Comparison of ENCODE assay signal across 32 cellular contexts in the genomic region with DNA sequence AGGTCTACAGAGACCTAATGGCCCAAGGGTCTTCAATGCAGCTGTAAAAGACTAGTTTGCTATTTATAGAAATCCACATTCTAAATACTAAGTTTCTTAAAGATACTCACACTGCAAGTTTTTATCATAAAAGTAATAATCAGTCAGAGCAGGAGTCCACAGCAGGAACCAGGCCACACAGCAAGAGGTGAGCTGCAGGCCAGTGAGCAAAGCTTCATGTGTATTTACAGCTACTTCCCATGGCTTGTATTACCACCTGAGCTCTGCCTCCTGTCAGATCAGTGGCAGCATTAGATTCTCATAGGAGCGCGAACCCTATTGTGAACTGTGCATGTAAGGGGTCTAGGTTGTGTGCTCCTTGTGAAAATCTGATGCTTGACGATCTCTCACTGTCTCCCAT. TPM values are rescaled to one million over a fixed set of nuclear protein-coding genes. Genes with fewer than 3 reads are reported as not detected.
"Had no signal": no experiment of that assay in that cellular context is flagged by ENCODE, and none has a peak within 500 bp of the region (broad histone marks: within the 10 kb centered on the region; RNA-seq: fewer than 3 reads in every experiment).

No MANE protein-coding gene starts in this region.

- DNase-seq: activated B cell treated with CpG ODN at 0.5 μM for 24 hours; activated CD4-positive, alpha-beta T cell treated with anti-CD3 and anti-CD28 coated beads for 48 hours; activated CD4-positive, alpha-beta T cell treated with anti-CD3 and anti-CD28 coated beads, Interleukin-2, amount 50 U/mL, for 1 hour; activated CD4-positive, alpha-beta T cell treated with anti-CD3 and anti-CD28 coated beads, Interleukin-2, amount 50 U/mL, for 48 hours; activated CD8-positive, alpha-beta memory T cell treated with anti-CD3 and anti-CD28 coated beads for 24 hours; activated CD8-positive, alpha-beta T cell treated with anti-CD3 and anti-CD28 coated beads for 36 hours; activated effector memory CD4-positive, alpha-beta T cell treated with Interleukin-2 at 50 U/mL for 16 hours; activated gamma-delta T cell treated with Interleukin-2 at 50 U/mL for 16 hours; activated naive CD4-positive, alpha-beta T cell treated with anti-CD3 and anti-CD28 coated beads, Interleukin-2, amount 50 U/mL, for 16 hours; activated naive CD4-positive, alpha-beta T cell treated with Interleukin-2 at 50 U/mL for 16 hours; activated T-cell treated with anti-CD3 and anti-CD28 coated beads, Interleukin-2, amount 50 U/mL, for 4 hours; amniotic stem cell; anterior cingulate cortex; brain microvascular endothelial cell; cortex of kidney; dermis blood vessel endothelial cell; effector CD4-positive, alpha-beta T cell; effector memory CD8-positive, alpha-beta T cell; erythroblast; foreskin keratinocyte; gastrocnemius medialis; glutamatergic neuron; heart left ventricle; T-helper 17 cell; T1000; WERI-Rb-1 had no signal

- H3K9me3 ChIP-seq: esophagus muscularis mucosa, gastrocnemius medialis, heart left ventricle had no signal

- FAIRE-seq: astrocyte, bronchial epithelial cell, colon had no signal

- ATAC-seq: activated CD4-positive, CD25-positive, alpha-beta regulatory T cell treated with anti-CD3 and anti-CD28 coated beads, Interleukin-2, amount 50 U/mL, for 24 hours; activated CD8-positive, alpha-beta T cell treated with anti-CD3 and anti-CD28 coated beads for 36 hours; activated T-cell treated with anti-CD3 and anti-CD28 coated beads, Interleukin-2, amount 50 U/mL, for 4 hours; activated T-helper 17 cell treated with anti-CD3 and anti-CD28 coated beads, Interleukin-2, amount 50 U/mL, for 72 hours; effector memory CD8-positive, alpha-beta T cell; foreskin keratinocyte; gastrocnemius medialis; heart left ventricle; T-helper 17 cell had no signal

- H3K27me3 ChIP-seq: brain microvascular endothelial cell, esophagus muscularis mucosa, gastrocnemius medialis, heart left ventricle had no signal

- H3K4me1 ChIP-seq: esophagus muscularis mucosa, gastrocnemius medialis, heart left ventricle had no signal

- H3K27ac ChIP-seq: brain microvascular endothelial cell, esophagus muscularis mucosa, foreskin keratinocyte, gastrocnemius medialis, heart left ventricle, WERI-Rb-1 had no signal

- H3K4me3 ChIP-seq: esophagus muscularis mucosa, gastrocnemius medialis, heart left ventricle had no signal

- H3K36me3 ChIP-seq: brain microvascular endothelial cell, esophagus muscularis mucosa, gastrocnemius medialis, heart left ventricle, WERI-Rb-1 had no signal

RNA-seq across cellular contexts. Expression of a gene that starts 6.7 kb away (rescaled TPM):
- total RNA-seq: activated B cell treated with CpG ODN at 0.5 μM for 24 hours; activated CD8-positive, alpha-beta T cell treated with anti-CD3 and anti-CD28 coated beads for 36 hours; activated T-helper 17 cell treated with anti-CD3 and anti-CD28 coated beads, Interleukin-2, amount 50 U/mL, for 72 hours had no signal
